In genomic region chr4:155818639-155819038, GRCh38 we compare ENCODE assay signal across 18 cellular contexts.
A peak's percentile ranks its signal among the peaks of the same experiment; 100 is the strongest.
DNase-seq lines count a peak whose midpoint lies in the region; ATAC-seq and TF ChIP-seq lines count a peak whose summit lies in the region.
"Had no signal": no experiment of that assay in that cellular context is flagged by ENCODE, and none has a peak within 500 bp of the region (broad histone marks: within the 10 kb centered on the region; RNA-seq: fewer than 3 reads in every experiment).

No MANE protein-coding gene starts in this region.

- no peaks in the 10 kb centered on the region for H3K27me3 ChIP-seq in RWPE2 (ENCODE audit: insufficient read depth, poor library complexity, severe bottlenecking)
- H3K27me3 ChIP-seq: Peyer's patch had no signal

- H3K9me3 ChIP-seq in RWPE2 (ENCODE audit: severe bottlenecking) = no peaks in the 10 kb centered on the region
- H3K9me3 ChIP-seq: HAP-1, Peyer's patch had no signal

- DNase-seq in RWPE2 (ENCODE audit: low spot score) (no peak), epithelial cell of esophagus (ENCODE audit: low read depth) (peak; percentile 79), iPS-NIHi11 (ENCODE audit: low spot score) (peak; percentile 7), NCI-H1436 treated with DMSO at 0.1 percent for 48 hours (lab: John Stamatoyannopoulos, UW) (no peak)
- DNase-seq in stimulated activated CD4-positive, alpha-beta T cell treated with anti-CD3 and anti-CD28 coated beads, Interleukin-2, amount 100 ng/mL, for 24 hours = no peak
- DNase-seq: Calu3; CD4-positive, alpha-beta memory T cell; DMS53; NCI-H2081 treated with DMSO at 0.1 percent for 48 hours; NCI-H524; Peyer's patch; SHP77 had no signal

- H3K36me3 ChIP-seq in RWPE2 (ENCODE audit: low read depth) = no peaks in the 10 kb centered on the region
- H3K36me3 ChIP-seq: HAP-1, Peyer's patch had no signal

- peaks cover 4% of the 10 kb centered on the region for H3K4me1 ChIP-seq in RWPE2 (ENCODE audit: insufficient read depth, poor library complexity, severe bottlenecking)
- H3K4me1 ChIP-seq: Peyer's patch had no signal

- no peak overlapping the region for H3K4me3 ChIP-seq in RWPE2 (ENCODE audit: severe bottlenecking)
- H3K4me3 ChIP-seq in epithelial cell of esophagus (ENCODE audit: low read length) = no peak overlapping the region
- H3K4me3 ChIP-seq: HAP-1, K562, Peyer's patch had no signal

- ATAC-seq in RWPE2 (ENCODE audit: low read depth) = peak; percentile 54
- no peak for ATAC-seq in GM18520 (IDR thresholded peaks at IDR 0.05; ENCODE audit: unreplicated experiment)
- ATAC-seq in GM21737 (IDR thresholded peaks at IDR 0.05; ENCODE audit: unreplicated experiment) = no peak
- ATAC-seq: K562, SK-N-SH treated with all-trans-retinoic acid at 6 μM for 48 hours had no signal

- no peak overlapping the region for H3K27ac ChIP-seq in RWPE2 (ENCODE audit: poor library complexity, severe bottlenecking)
- H3K27ac ChIP-seq: HL-60, Peyer's patch had no signal

- TF ChIP-seq CTCF in RWPE2 (IDR thresholded peaks at IDR 0.05; ENCODE audit: poor library complexity, severe bottlenecking) = no peak
- no peak for TF ChIP-seq CTCF in epithelial cell of esophagus (IDR thresholded peaks at IDR 0.05; ENCODE audit: insufficient read depth, low read depth, low read length, missing control alignments)

Comparison
In these comparisons a context has a peak if more than half of its experiments do, and no peak if none do; other contexts are left out.
1. DNase-seq: peak in epithelial cell of esophagus (single experiment) and iPS-NIHi11 (single experiment); none in RWPE2 (single experiment), stimulated activated CD4-positive, alpha-beta T cell treated with anti-CD3 and anti-CD28 coated beads, Interleukin-2, amount 100 ng/mL, for 24 hours (0 of 2) and NCI-H1436 treated with DMSO at 0.1 percent for 48 hours (single experiment).